Comparison of ENCODE assay signal across 8 cellular contexts in genomic region chr15:31635715-31636114, GRCh38.
DNase-seq lines count a peak whose midpoint lies in the region.
"Not testable (repeated sequence)": the region's sequence is repeated elsewhere in the genome, so short reads cannot be mapped to it uniquely, and the experiment has no call there.

No MANE protein-coding gene starts in this region.

- H3K36me3 ChIP-seq in trophoblast cell (ENCODE audit: control insufficient read depth in 1 of 2, insufficient read depth in 2 of 2, low read length in 2 of 2): not testable (repeated sequence)

- not testable (repeated sequence) for H3K9me3 ChIP-seq in trophoblast cell (ENCODE audit: insufficient read depth, low read depth, low read length)

- not testable (repeated sequence) for H3K4ac ChIP-seq in trophoblast cell (ENCODE audit: low read depth, low read length)

- H2BK120ac ChIP-seq in trophoblast cell (ENCODE audit: insufficient read depth, low read length, poor library complexity): not testable (repeated sequence)

- not testable (repeated sequence) for H2BK12ac ChIP-seq in trophoblast cell (ENCODE audit: low read length)

- not testable (repeated sequence) for H3K9ac ChIP-seq in trophoblast cell (ENCODE audit: low read length)

- WGBS in trophoblast cell (ENCODE audit: extremely low coverage, insufficient coverage, insufficient read length): no CpG with 5 or more reads among the region's 6 CpGs

- H2BK5ac ChIP-seq in trophoblast cell (ENCODE audit: low read depth, low read length, poor library complexity): not testable (repeated sequence)

- not testable (repeated sequence) for H4K91ac ChIP-seq in trophoblast cell (ENCODE audit: low read depth, low read length)

- H3K18ac ChIP-seq in trophoblast cell (ENCODE audit: low read length): not testable (repeated sequence)

- not testable (repeated sequence) for H4K8ac ChIP-seq in trophoblast cell (ENCODE audit: low read depth, low read length)

- H3K27me3 ChIP-seq in trophoblast cell (ENCODE audit: insufficient read depth, low read length): not testable (repeated sequence)

- H3K23ac ChIP-seq in trophoblast cell (ENCODE audit: low read length): not testable (repeated sequence)

- not testable (repeated sequence) for H4K12ac ChIP-seq in trophoblast cell (ENCODE audit: low read depth, low read length)

- H2AK5ac ChIP-seq in trophoblast cell (ENCODE audit: low read length): not testable (repeated sequence)

- H3K14ac ChIP-seq in trophoblast cell (ENCODE audit: low read length): not testable (repeated sequence)

- H3K4me2 ChIP-seq in trophoblast cell (ENCODE audit: low read length): not testable (repeated sequence)

- H3K27ac ChIP-seq in trophoblast cell (ENCODE audit: low read depth, low read length): not testable (repeated sequence)

- peak; percentile 80 for DNase-seq in COLO668 (lab: John Stamatoyannopoulos, UW; ENCODE audit: unreplicated experiment)
- peak; percentile 0 for DNase-seq in DMS79 treated with DMSO at 0.1 percent for 48 hours (lab: John Stamatoyannopoulos, UW)
- peak; percentile 55 for DNase-seq in NCI-H1417 treated with DMSO at 0.1 percent for 48 hours (lab: John Stamatoyannopoulos, UW)
- peak; percentile 18 for DNase-seq in NCI-H2107 (lab: John Stamatoyannopoulos, UW)
- DNase-seq in NCI-H345 (lab: John Stamatoyannopoulos, UW): peak; percentile 56
- peak; percentile 92 for DNase-seq in NCI-H748 (lab: John Stamatoyannopoulos, UW; ENCODE audit: unreplicated experiment)
- peak; percentile 22 to 70 for DNase-seq in SHP77 (lab: John Stamatoyannopoulos, UW)
- DNase-seq in trophoblast cell: peak; percentile 1 to 13

- H2AFZ ChIP-seq in trophoblast cell (ENCODE audit: insufficient read depth, low read length, poor library complexity): not testable (repeated sequence)

- H3K4me1 ChIP-seq in trophoblast cell (ENCODE audit: control insufficient read depth in 1 of 2, insufficient read depth in 2 of 2, low read length in 2 of 2): not testable (repeated sequence)

- H3K79me1 ChIP-seq in trophoblast cell (ENCODE audit: low read length): not testable (repeated sequence)

- not testable (repeated sequence) for H3K79me2 ChIP-seq in trophoblast cell (ENCODE audit: control insufficient read depth, insufficient read depth, low read length, poor library complexity)

- H3K4me3 ChIP-seq in trophoblast cell (ENCODE audit: low read depth, low read length): not testable (repeated sequence)

Comparison
In these comparisons a context has a peak if more than half of its experiments do, and no peak if none do; other contexts are left out.
1. DNase-seq: peak in every context shown above with its lines; median percentile 92 in NCI-H748; 80 in COLO668; 56 in NCI-H345; 55 in NCI-H1417 treated with DMSO at 0.1 percent for 48 hours; 46 in SHP77; 18 in NCI-H2107; 7 in trophoblast cell; 0 in DMS79 treated with DMSO at 0.1 percent for 48 hours.